In the genomic region with DNA sequence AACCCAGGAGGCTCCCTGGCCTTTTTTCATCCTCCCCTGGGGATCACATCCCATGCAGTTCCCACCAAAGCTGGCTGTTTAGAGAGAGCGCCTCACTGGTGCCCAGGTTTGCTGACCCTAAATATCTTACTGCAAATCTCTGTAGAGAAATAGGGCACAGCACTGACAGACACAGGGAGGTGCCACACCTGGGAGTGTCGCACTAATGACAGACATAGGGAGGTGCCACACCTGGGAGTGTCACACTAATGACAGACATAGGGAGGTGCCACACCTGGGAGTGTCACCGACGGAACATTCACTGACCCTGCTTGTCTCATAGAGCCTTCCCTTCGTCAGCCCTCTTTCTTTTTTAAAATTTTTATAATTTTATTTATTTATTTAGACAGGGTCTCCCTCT, we compare ENCODE assay signal across 22 cellular contexts. TPM values are rescaled to one million over a fixed set of nuclear protein-coding genes. Genes with fewer than 3 reads are reported as not detected.
DNase-seq lines count a peak whose midpoint lies in the region; ATAC-seq, FAIRE-seq and TF ChIP-seq lines count a peak whose summit lies in the region.
"Had no signal": no experiment of that assay in that cellular context is flagged by ENCODE, and none has a peak within 500 bp of the region (broad histone marks: within the 10 kb centered on the region; RNA-seq: fewer than 3 reads in every experiment).

No MANE protein-coding gene starts in this region.

- no peaks in the 10 kb centered on the region for H3K27me3 Mint-ChIP-seq in activated CD4-positive, alpha-beta T cell treated with anti-CD3 and anti-CD28 coated beads for 36 hours
- H3K27me3 Mint-ChIP-seq: activated CD8-positive, alpha-beta memory T cell treated with anti-CD3 and anti-CD28 coated beads, Interleukin-2, amount 10 ng/mL, durations not matched to agents 7 days and 5 days; activated naive CD8-positive, alpha-beta T cell treated with anti-CD3 and anti-CD28 coated beads, Interleukin-2, amount 10 ng/mL, durations not matched to agents 7 days and 5 days; activated T-helper 17 cell treated with anti-CD3 and anti-CD28 coated beads, Interleukin-2, amount 50 U/mL, for 72 hours; brain; dendritic cell treated with granulocyte-macrophage colony-stimulating factor and Interleukin-4, amounts not matched to agents 40 ng/mL and 50 ng/mL, for 4 days had no signal

- H3K4me3 Mint-ChIP-seq in activated CD4-positive, alpha-beta T cell treated with anti-CD3 and anti-CD28 coated beads for 36 hours: no peak overlapping the region
- H3K4me3 Mint-ChIP-seq: activated CD8-positive, alpha-beta memory T cell treated with anti-CD3 and anti-CD28 coated beads, Interleukin-2, amount 10 ng/mL, durations not matched to agents 7 days and 5 days; activated naive CD8-positive, alpha-beta T cell treated with anti-CD3 and anti-CD28 coated beads, Interleukin-2, amount 10 ng/mL, durations not matched to agents 7 days and 5 days; activated T-helper 17 cell treated with anti-CD3 and anti-CD28 coated beads, Interleukin-2, amount 50 U/mL, for 72 hours; brain; dendritic cell treated with granulocyte-macrophage colony-stimulating factor and Interleukin-4, amounts not matched to agents 40 ng/mL and 50 ng/mL, for 4 days had no signal

- peaks cover 9% of the 10 kb centered on the region for H3K36me3 Mint-ChIP-seq in activated CD4-positive, alpha-beta T cell treated with anti-CD3 and anti-CD28 coated beads for 36 hours (ENCODE audit: low read depth)

- H3K27ac ChIP-seq in uterus: peak overlapping the region; percentile 72 to 81
- H3K27ac ChIP-seq: A549, BLaER1, upper lobe of left lung had no signal

- no peaks in the 10 kb centered on the region for H3K9me3 ChIP-seq in uterus
- H3K9me3 ChIP-seq: A549, BLaER1, upper lobe of left lung had no signal

- DNase-seq in activated CD4-positive, alpha-beta T cell treated with anti-CD3 and anti-CD28 coated beads for 36 hours: no peak
- no peak for DNase-seq in activated CD4-positive, alpha-beta T cell treated with anti-CD3 and anti-CD28 coated beads for 1 hour
- DNase-seq in epithelial cell of esophagus (ENCODE audit: low read depth) (peak; percentile 46), posterior vena cava (ENCODE audit: low spot score) (peak; percentile 38), uterus (peak in 1 of 2 donors; percentile 11), activated T-cell treated with anti-CD3 and anti-CD28 coated beads for 4 hours (no peak), NCI-H146 (lab: John Stamatoyannopoulos, UW) (no peak), HTR-8/SVneo (ENCODE audit: insufficient read length, low spot score) (no peak)
- DNase-seq: activated CD4-positive, alpha-beta T cell treated with anti-CD3 and anti-CD28 coated beads for 4 hours; activated CD8-positive, alpha-beta memory T cell treated with anti-CD3 and anti-CD28 coated beads, Interleukin-2, amount 10 ng/mL, durations not matched to agents 7 days and 5 days; activated naive CD8-positive, alpha-beta T cell treated with anti-CD3 and anti-CD28 coated beads, Interleukin-2, amount 10 ng/mL, durations not matched to agents 7 days and 5 days; NCI-H1417 treated with DMSO at 0.1 percent for 48 hours; NCI-H2171; stimulated activated naive CD4-positive, alpha-beta T cell; upper lobe of left lung had no signal

- TF ChIP-seq CTCF in epithelial cell of esophagus (IDR thresholded peaks at IDR 0.05; ENCODE audit: insufficient read depth, low read depth, low read length, missing control alignments): no peak
- no peak for TF ChIP-seq CTCF in uterus (IDR thresholded peaks at IDR 0.05)

- H3K27ac Mint-ChIP-seq in activated CD4-positive, alpha-beta T cell treated with anti-CD3 and anti-CD28 coated beads for 36 hours: no peak overlapping the region
- H3K27ac Mint-ChIP-seq: activated CD8-positive, alpha-beta memory T cell treated with anti-CD3 and anti-CD28 coated beads, Interleukin-2, amount 10 ng/mL, durations not matched to agents 7 days and 5 days; activated naive CD8-positive, alpha-beta T cell treated with anti-CD3 and anti-CD28 coated beads, Interleukin-2, amount 10 ng/mL, durations not matched to agents 7 days and 5 days; activated T-helper 17 cell treated with anti-CD3 and anti-CD28 coated beads, Interleukin-2, amount 50 U/mL, for 72 hours; dendritic cell treated with granulocyte-macrophage colony-stimulating factor and Interleukin-4, amounts not matched to agents 40 ng/mL and 50 ng/mL, for 4 days had no signal

- H3K9me3 Mint-ChIP-seq in activated CD4-positive, alpha-beta T cell treated with anti-CD3 and anti-CD28 coated beads for 36 hours (ENCODE audit: low read depth): no peaks in the 10 kb centered on the region
- H3K9me3 Mint-ChIP-seq: activated naive CD8-positive, alpha-beta T cell treated with anti-CD3 and anti-CD28 coated beads, Interleukin-2, amount 10 ng/mL, durations not matched to agents 7 days and 5 days; activated T-helper 17 cell treated with anti-CD3 and anti-CD28 coated beads, Interleukin-2, amount 50 U/mL, for 72 hours; brain; dendritic cell treated with granulocyte-macrophage colony-stimulating factor and Interleukin-4, amounts not matched to agents 40 ng/mL and 50 ng/mL, for 4 days had no signal

- POLR2A ChIA-PET in activated CD4-positive, alpha-beta T cell treated with anti-CD3 and anti-CD28 coated beads for 36 hours (lab: Charles Lee): no interaction called here

- peaks cover 0 to 8% of the 10 kb centered on the region in 2 donors for H3K4me1 ChIP-seq in uterus
- H3K4me1 ChIP-seq: upper lobe of left lung had no signal

- peak; percentile 30 for ATAC-seq in activated CD4-positive, alpha-beta T cell treated with anti-CD3 and anti-CD28 coated beads for 36 hours
- ATAC-seq: activated CD8-positive, alpha-beta memory T cell treated with anti-CD3 and anti-CD28 coated beads, Interleukin-2, amount 10 ng/mL, durations not matched to agents 7 days and 5 days; activated T-helper 17 cell treated with anti-CD3 and anti-CD28 coated beads, Interleukin-2, amount 50 U/mL, for 72 hours had no signal

- H3K4me3 ChIP-seq in epithelial cell of esophagus (ENCODE audit: low read length) (no peak overlapping the region), uterus (no peak overlapping the region)
- H3K4me3 ChIP-seq: A549, BLaER1, upper lobe of left lung had no signal

- FAIRE-seq in HTR-8/SVneo (lab: Jason Lieb, UNC): no peak
- FAIRE-seq: A549, H1 had no signal

- no peak for TF ChIP-seq POLR2A in uterus (IDR thresholded peaks at IDR 0.05)

- H3K36me3 ChIP-seq in uterus: no peaks in the 10 kb centered on the region

- intact Hi-C loops in activated CD4-positive, alpha-beta T cell treated with anti-CD3 and anti-CD28 coated beads for 36 hours (cut with DNase I, micrococcal nuclease): no loop called here
- intact Hi-C loops in posterior vena cava (cut with DNase I): no loop called here
- intact Hi-C loops in uterus (cut with DNase I; ENCODE audit: low total_unique reads): no loop called here

- CTCF ChIA-PET in activated CD4-positive, alpha-beta T cell treated with anti-CD3 and anti-CD28 coated beads for 36 hours (lab: Charles Lee): no interaction called here

- H3K27me3 ChIP-seq in uterus: no peaks in the 10 kb centered on the region
- H3K27me3 ChIP-seq: BLaER1, upper lobe of left lung had no signal

- H3K4me1 Mint-ChIP-seq in activated CD4-positive, alpha-beta T cell treated with anti-CD3 and anti-CD28 coated beads for 36 hours: peaks cover 4% of the 10 kb centered on the region
- H3K4me1 Mint-ChIP-seq: activated CD8-positive, alpha-beta memory T cell treated with anti-CD3 and anti-CD28 coated beads, Interleukin-2, amount 10 ng/mL, durations not matched to agents 7 days and 5 days; activated naive CD8-positive, alpha-beta T cell treated with anti-CD3 and anti-CD28 coated beads, Interleukin-2, amount 10 ng/mL, durations not matched to agents 7 days and 5 days; activated T-helper 17 cell treated with anti-CD3 and anti-CD28 coated beads, Interleukin-2, amount 50 U/mL, for 72 hours had no signal

RNA-seq across cellular contexts. Expression of a gene that starts 25.6 kb away (rescaled TPM):
- total RNA-seq in activated CD4-positive, alpha-beta T cell treated with anti-CD3 and anti-CD28 coated beads for 36 hours: 10 to 100 TPM; 24.5 to 33.7 TPM
- total RNA-seq in posterior vena cava (10 to 100 TPM; 23.3 to 32.9 TPM), uterus (10 to 100 TPM in 3 of 4 donors, 1 to 10 TPM in 1; 6.9 to 69.7 (median 45.5) TPM)

RNA-seq across cellular contexts. Expression of a gene that starts 34.0 kb away (rescaled TPM):
- total RNA-seq in activated CD4-positive, alpha-beta T cell treated with anti-CD3 and anti-CD28 coated beads for 36 hours: 100 to 1,000 TPM; 106 to 133 TPM
- 10 to 100 TPM in 1 of 2 donors, 1 to 10 TPM in 1; 7.3 to 15.1 TPM for total RNA-seq in posterior vena cava
- total RNA-seq in uterus: 10 to 100 TPM in 2 of 4 donors, 1 to 10 TPM in 2; 1.2 to 32.7 (median 11.8) TPM
- total RNA-seq: RPMI7951 had no signal

RNA-seq across cellular contexts. Expression of a gene that starts 44.9 kb away (rescaled TPM):
- total RNA-seq in activated CD4-positive, alpha-beta T cell treated with anti-CD3 and anti-CD28 coated beads for 36 hours: 10 to 100 TPM; 68.7 to 74.1 TPM
- total RNA-seq in posterior vena cava (100 to 1,000 TPM in 1 of 2 donors, 10 to 100 TPM in 1; 75.8 to 111 TPM), uterus (100 to 1,000 TPM in 1 of 4 donors, 10 to 100 TPM in 3; 19.7 to 115 (median 34.5) TPM)

RNA-seq across cellular contexts. Expression of a gene that starts 45.2 kb away (rescaled TPM):
- 10 to 100 TPM; 50.3 to 63.2 TPM for total RNA-seq in activated CD4-positive, alpha-beta T cell treated with anti-CD3 and anti-CD28 coated beads for 36 hours
- total RNA-seq in posterior vena cava (10 to 100 TPM; 21.0 to 27.6 TPM), uterus (10 to 100 TPM in 3 of 4 donors, not detected in 1; 19.4 to 37.1 (median 35.6) TPM)

Comparison
In these comparisons a context has a peak if more than half of its experiments do, and no peak if none do; other contexts are left out.
1. DNase-seq: peak in epithelial cell of esophagus (single experiment) and posterior vena cava (single experiment); none in activated CD4-positive, alpha-beta T cell treated with anti-CD3 and anti-CD28 coated beads for 36 hours (single experiment), activated CD4-positive, alpha-beta T cell treated with anti-CD3 and anti-CD28 coated beads for 1 hour (single experiment), activated T-cell treated with anti-CD3 and anti-CD28 coated beads for 4 hours (single experiment), NCI-H146 (single experiment) and HTR-8/SVneo (single experiment).